Comparison of ENCODE assay signal across 30 cellular contexts in the genomic region with DNA sequence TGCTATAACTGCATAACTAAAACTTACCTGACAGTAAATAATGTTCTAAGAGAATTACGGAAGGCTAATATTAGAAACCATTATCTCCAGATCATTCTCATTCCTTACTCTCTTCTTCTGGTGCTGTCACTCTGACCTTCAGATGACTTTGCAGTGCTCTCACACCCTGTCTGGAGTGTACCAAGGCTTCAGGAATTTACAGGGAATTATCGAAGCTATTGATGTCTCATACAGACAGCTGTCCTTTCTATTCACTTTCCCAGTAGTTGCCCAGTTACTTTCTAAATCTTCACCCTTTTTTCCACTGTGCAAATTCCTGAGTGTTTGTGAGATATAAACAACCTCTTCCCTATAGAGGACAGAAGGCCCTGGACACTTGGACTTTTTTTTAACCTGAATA.
"Had no signal": no experiment of that assay in that cellular context is flagged by ENCODE, and none has a peak within 500 bp of the region (broad histone marks: within the 10 kb centered on the region; RNA-seq: fewer than 3 reads in every experiment).

No MANE protein-coding gene starts in this region.

- DNase-seq: activated CD4-positive, alpha-beta T cell treated with anti-CD3 and anti-CD28 coated beads, Interleukin-2, amount 10 ng/mL, durations not matched to agents 24 days and 14 days; activated CD4-positive, alpha-beta T cell treated with anti-CD3 and anti-CD28 coated beads, Interleukin-2, amount 50 U/mL, for 4 hours; activated CD4-positive, CD25-positive, alpha-beta regulatory T cell; activated CD8-positive, alpha-beta T cell treated with anti-CD3 and anti-CD28 coated beads for 36 hours; activated effector memory CD4-positive, alpha-beta T cell treated with anti-CD3 and anti-CD28 coated beads, Interleukin-2, amount 50 U/mL, for 16 hours; activated naive CD4-positive, alpha-beta T cell; activated naive CD4-positive, alpha-beta T cell treated with anti-CD3 and anti-CD28 coated beads, Interleukin-2, amount 50 U/mL, for 16 hours; activated naive CD8-positive, alpha-beta T cell treated with anti-CD3 and anti-CD28 coated beads for 36 hours; activated T-cell treated with anti-CD3 and anti-CD28 coated beads, Interleukin-2, amount 50 U/mL, for 1 hour; activated T-cell treated with anti-CD3 and anti-CD28 coated beads, Interleukin-2, amount 50 U/mL, for 72 hours; amniotic stem cell; aorta; brain microvascular endothelial cell; Karpas-422; KBM-7; MG63; NCI-H1048; NCI-H1436 treated with DMSO at 0.1 percent for 48 hours; NCI-H1694 treated with DMSO at 0.1 percent for 48 hours; NCI-H2029; NCI-H345; NCI-H524 treated with DMSO at 0.1 percent for 48 hours; NK-92 treated with Interleukin-12 subunit alpha and Interleukin-12 subunit beta, amount 100 ng/mL, for 24 hours; PC-3; Peyer's patch; RPMI8226; SHP77 treated with DMSO at 0.1 percent for 48 hours; T1000; WERI-Rb-1 had no signal

- H3K27ac ChIP-seq: brain microvascular endothelial cell, Peyer's patch, WERI-Rb-1 had no signal

- H3K4me3 ChIP-seq: MG63, Peyer's patch had no signal

- H3K27me3 ChIP-seq: brain microvascular endothelial cell, MG63, Peyer's patch had no signal

- H3K4me1 ChIP-seq: Peyer's patch had no signal

- ATAC-seq: activated CD8-positive, alpha-beta T cell treated with anti-CD3 and anti-CD28 coated beads for 36 hours; activated T-cell treated with anti-CD3 and anti-CD28 coated beads, Interleukin-2, amount 50 U/mL, for 72 hours; activated T-helper 17 cell treated with anti-CD3 and anti-CD28 coated beads, Interleukin-2, amount 50 U/mL, for 72 hours; PC-3 had no signal

- H3K9me3 ChIP-seq: MG63, Peyer's patch had no signal

- H3K36me3 ChIP-seq: brain microvascular endothelial cell, MG63, Peyer's patch, WERI-Rb-1 had no signal
